Comparison of ENCODE assay signal across 6 cellular contexts in genomic region chr14:22829076-22829660, GRCh38. TPM values are rescaled to one million over a fixed set of nuclear protein-coding genes. Genes with fewer than 3 reads are reported as not detected.
DNase-seq lines count a peak whose midpoint lies in the region; ATAC-seq and TF ChIP-seq lines count a peak whose summit lies in the region.
"Not testable (repeated sequence)": the region's sequence is repeated elsewhere in the genome, so short reads cannot be mapped to it uniquely, and the experiment has no call there.

No MANE protein-coding gene starts in this region.

- H3K4me3 Mint-ChIP-seq in natural killer cell = peak overlapping the region; percentile 94

- H3K36me3 Mint-ChIP-seq in natural killer cell = not testable (repeated sequence)

- H3K9ac ChIP-seq in PC-3 (ENCODE audit: low read length) = peak overlapping the region; percentile 92

- WGBS in adrenal gland, 4 donors = 76 to 79% (median 77%) methylated on average over 12 of the region's 12 CpGs

- peak overlapping the region; percentile 89 for H2AFZ ChIP-seq in PC-3 (ENCODE audit: low read length)

- H3K4me3 ChIP-seq in PC-3 (ENCODE audit: low read length) (peak overlapping the region; percentile 96), adrenal gland (peak overlapping the region in 1 of 4 donors; percentile 92), thoracic aorta (peak overlapping the region; percentile 92)

- H4K20me1 ChIP-seq in PC-3 (ENCODE audit: low read length) = not testable (repeated sequence)

- peaks cover 8 to 15% of the 10 kb centered on the region in 2 donors for H3K27me3 Mint-ChIP-seq in natural killer cell (ENCODE audit: low read depth in 2 of 2)

- TF ChIP-seq CTCF in PC-3 (conservative IDR thresholded peaks at IDR 0.05; ENCODE audit: low read depth, low read length); adrenal gland (IDR thresholded peaks at IDR 0.05); foreskin keratinocyte (conservative IDR thresholded peaks at IDR 0.05); natural killer cell (IDR thresholded peaks at IDR 0.05); thoracic aorta (IDR thresholded peaks at IDR 0.05): not testable (repeated sequence)

- H3K36me3 ChIP-seq in PC-3 (ENCODE audit: low read depth, low read length); adrenal gland (replicated peaks in 1 of 2); thoracic aorta: not testable (repeated sequence)

- not testable (repeated sequence) for H3F3A ChIP-seq in PC-3 (ENCODE audit: low read length, unreplicated experiment)

- TSS peak; percentile 96 for BruUV-seq in PC-3 (replicated peaks; lab: Mats Ljungman, UMichigan)

- not testable (repeated sequence) for H3K9me3 ChIP-seq in PC-3 (ENCODE audit: low read length); adrenal gland (replicated peaks in 1 of 3); thoracic aorta

- H3K4me2 ChIP-seq in PC-3 (ENCODE audit: low read length) = peak overlapping the region; percentile 92

- peak overlapping the region; percentile 17 for H3K27ac ChIP-seq in PC-3 (ENCODE audit: low read length)
- H3K27ac ChIP-seq in adrenal gland = peak overlapping the region in 4 of 5 donors; percentile 34 to 85 (median 57)
- peak overlapping the region; percentile 40 for H3K27ac ChIP-seq in foreskin keratinocyte
- peak overlapping the region; percentile 60 to 70 for H3K27ac ChIP-seq in thoracic aorta

- POLR2A ChIA-PET in PC-3 (lab: Charles Lee; ENCODE audit: unreplicated experiment) = interaction anchor here (0.7 kb wide), 1 partner anchor 61 kb away, joined by 3 read pairs; no protein-coding TSS in a partner anchor

- peak overlapping the region; percentile 93 to 94 for H3K27ac Mint-ChIP-seq in natural killer cell

- intact Hi-C loops in PC-3 (cut with micrococcal nuclease) = not testable (repeated sequence)
- intact Hi-C loops in adrenal gland (cut with DNase I) = loop anchor here in 1 of 2 donors (10.0 kb wide), 1 partner anchor 274 kb away; no protein-coding TSS in a partner anchor
- intact Hi-C loops in natural killer cell (cut with micrococcal nuclease) = loop anchor here (5.0 kb wide), 1 partner anchor 242 kb away; the partner anchor contains the start of gene DAD1

- CTCF ChIA-PET in PC-3 (lab: Charles Lee) = not testable (repeated sequence)

- not testable (repeated sequence) for DNase-seq in PC-3; adrenal gland; foreskin keratinocyte; natural killer cell; thoracic aorta (ENCODE audit: low spot score)

- H3K79me2 ChIP-seq in PC-3 (ENCODE audit: low read length) = peaks cover 22% of the 10 kb centered on the region

- TF ChIP-seq POLR2A in adrenal gland (IDR thresholded peaks at IDR 0.05) = not testable (repeated sequence)

- H3K4me1 Mint-ChIP-seq in natural killer cell = peaks cover 16% of the 10 kb centered on the region in 2 donors

- H3K4me1 ChIP-seq in PC-3 (ENCODE audit: insufficient read depth, low read length) (peaks cover 24% of the 10 kb centered on the region), thoracic aorta (ENCODE audit: control insufficient read depth in 1 of 2, low read depth in 2 of 2) (peaks cover 10 to 19% of the 10 kb centered on the region in 2 donors)
- not testable (repeated sequence) for H3K4me1 ChIP-seq in adrenal gland (replicated peaks in 1 of 2); foreskin keratinocyte

- ATAC-seq in GM18870 (IDR thresholded peaks at IDR 0.05; ENCODE audit: unreplicated experiment) = peak; percentile 4
- not testable (repeated sequence) for ATAC-seq in PC-3; foreskin keratinocyte; thoracic aorta (ENCODE audit: insufficient number of reproducible peaks, low FRiP score, low read depth)
- peak in 1 of 3 donors; percentile 2 for ATAC-seq in natural killer cell

- not testable (repeated sequence) for H3K9me3 Mint-ChIP-seq in natural killer cell

- H3K27me3 ChIP-seq in PC-3 (ENCODE audit: low read length); adrenal gland; foreskin keratinocyte; thoracic aorta (replicated peaks; ENCODE audit: insufficient read depth): not testable (repeated sequence)

- H3K9me2 ChIP-seq in PC-3 (replicated peaks; ENCODE audit: low read length) = not testable (repeated sequence)

RNA-seq across cellular contexts. Expression of gene MRPL52, which starts 0.5 kb away (rescaled TPM):
- total RNA-seq in PC-3 (2014; rRNA removed) (114 and 180 TPM in 2 replicates), adrenal gland (100 to 1,000 TPM in 4 of 8 donors, 10 to 100 TPM in 4; 58.3 to 390 (median 102) TPM), foreskin keratinocyte (176 and 219 TPM in 2 replicates), natural killer cell (10 to 100 TPM; 40.5 to 42.0 (median 41.6) TPM), thoracic aorta (10 to 100 TPM; 17.3 to 65.0 TPM)
- polyA plus RNA-seq in adrenal gland (100 to 1,000 TPM in 2 of 3 donors, 10 to 100 TPM in 1; 66.0 to 337 (median 256) TPM), foreskin keratinocyte (418 and 434 TPM in 2 replicates)

RNA-seq across cellular contexts. Expression of gene MMP14, which starts 7.2 kb away (rescaled TPM):
- total RNA-seq in PC-3 (2014; rRNA removed) (80.4 and 85.0 TPM in 2 replicates), adrenal gland (100 to 1,000 TPM in 4 of 8 donors, 10 to 100 TPM in 4; 55.7 to 161 (median 97.8) TPM), foreskin keratinocyte (234 and 241 TPM in 2 replicates), natural killer cell (1 to 10 TPM; 1.2 to 1.7 (median 1.4) TPM), thoracic aorta (100 to 1,000 TPM; 160 to 182 TPM)
- polyA plus RNA-seq in adrenal gland (10 to 100 TPM; 15.5 to 65.2 (median 17.0) TPM), foreskin keratinocyte (148 and 159 TPM in 2 replicates)

RNA-seq across cellular contexts. Expression of gene SLC7A7, which starts 13.9 kb away (rescaled TPM):
- not detected in 2 replicates for total RNA-seq in PC-3 (2014; rRNA removed)
- total RNA-seq in adrenal gland = 10 to 100 TPM in 7 of 8 donors, 1 to 10 TPM in 1; 7.3 to 30.5 (median 20.7) TPM
- polyA plus RNA-seq in adrenal gland = 10 to 100 TPM in 1 of 3 donors, 1 to 10 TPM in 2; 4.0 to 10.1 (median 6.5) TPM
- total RNA-seq in foreskin keratinocyte = 0.75 and 1.1 TPM in 2 replicates
- 0.41 and 0.59 TPM in 2 replicates for polyA plus RNA-seq in foreskin keratinocyte
- total RNA-seq in natural killer cell = 10 to 100 TPM in 1 of 3 donors, 1 to 10 TPM in 2; 4.3 to 16.8 (median 9.6) TPM
- 10 to 100 TPM; 34.4 to 38.5 TPM for total RNA-seq in thoracic aorta

RNA-seq across cellular contexts. Expression of gene LRP10, which starts 42.4 kb away (rescaled TPM):
- total RNA-seq in PC-3 (2014; rRNA removed) (46.5 and 59.3 TPM in 2 replicates), adrenal gland (100 to 1,000 TPM in 4 of 8 donors, 10 to 100 TPM in 4; 74.5 to 207 (median 104) TPM), foreskin keratinocyte (65.2 and 76.2 TPM in 2 replicates), natural killer cell (100 to 1,000 TPM in 2 of 3 donors, 10 to 100 TPM in 1; 97.8 to 118 (median 102) TPM), thoracic aorta (100 to 1,000 TPM; 158 to 209 TPM)
- polyA plus RNA-seq in adrenal gland (10 to 100 TPM; 13.1 to 26.8 (median 14.8) TPM), foreskin keratinocyte (56.5 and 58.5 TPM in 2 replicates)

RNA-seq across cellular contexts. Expression of gene REM2, which starts 53.9 kb away (rescaled TPM):
- 0.18 TPM in 1 of 2 replicates, not detected in the other for total RNA-seq in PC-3 (2014; rRNA removed)
- under 1 TPM in 4 of 8 donors, not detected in 4; 0.15 to 0.28 (median 0.23) TPM for total RNA-seq in adrenal gland
- polyA plus RNA-seq in adrenal gland = 1 to 10 TPM in 1 of 3 donors, under 1 TPM in 2; 0.09 to 1.2 (median 0.64) TPM
- total RNA-seq in foreskin keratinocyte = 0.14 TPM in 2 replicates
- polyA plus RNA-seq in foreskin keratinocyte = 0.11 and 0.18 TPM in 2 replicates
- 1 to 10 TPM; 4.0 to 8.1 (median 7.9) TPM for total RNA-seq in natural killer cell
- total RNA-seq in thoracic aorta = under 1 TPM in 1 of 2 donors, not detected in 1; 0.28 TPM

Comparison
In these comparisons a context has a peak if more than half of its experiments do, and no peak if none do; other contexts are left out.
1. RNA of gene MMP14, which starts 7.2 kb away (total RNA-seq): 234 to 241 TPM in foreskin keratinocyte, 160 to 182 TPM in thoracic aorta, 55.7 to 161 TPM in adrenal gland and 80.4 to 85.0 TPM in PC-3; 1.2 to 1.7 TPM in natural killer cell; every median in the first group is over 10 times any median in the second.
2. Peak in every context shown above with its lines, with median percentiles within 50 percentile points of each other: H3K27ac ChIP-seq.